9 cellular contexts compared by ENCODE assay signal in the genomic region with DNA sequence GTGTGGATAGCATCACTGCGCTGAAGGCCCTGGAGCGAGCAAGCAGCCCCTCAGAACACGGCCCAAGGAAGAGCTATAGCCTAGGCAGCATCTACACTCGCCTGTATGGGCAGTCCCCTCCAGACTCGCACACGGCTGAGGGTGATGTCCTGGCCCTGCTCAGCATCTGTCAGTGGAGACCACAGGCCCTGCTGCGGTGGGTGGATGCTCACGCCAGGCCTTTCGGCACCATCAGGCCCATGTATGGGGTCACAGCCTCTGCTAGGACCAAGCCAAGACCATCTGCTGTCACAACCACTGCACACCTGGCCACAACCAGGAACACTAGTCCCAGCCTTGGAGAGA. TPM values are rescaled to one million over a fixed set of nuclear protein-coding genes. Genes with fewer than 3 reads are reported as not detected.
A peak's percentile ranks its signal among the peaks of the same experiment; 100 is the strongest.
DNase-seq lines count a peak whose midpoint lies in the region; ATAC-seq and TF ChIP-seq lines count a peak whose summit lies in the region.
"Had no signal": no experiment of that assay in that cellular context is flagged by ENCODE, and none has a peak within 500 bp of the region (broad histone marks: within the 10 kb centered on the region; RNA-seq: fewer than 3 reads in every experiment).

No MANE protein-coding gene starts in this region.

- no peak for ATAC-seq in left lung
- ATAC-seq in GM21529 (IDR thresholded peaks at IDR 0.05; ENCODE audit: unreplicated experiment), result no peak

- peaks cover 33% of the 10 kb centered on the region for H3K4me1 Mint-ChIP-seq in T-helper 2 cell treated with Interferon-gamma antibody and Interleukin-4, amounts not matched to agents 5 μg/mL and 100 μg/mL, for 36 hours (ENCODE audit: low read depth)
- H3K4me1 Mint-ChIP-seq in activated T-helper 2 cell treated with anti-CD3 and anti-CD28 coated beads, Interferon-gamma antibody, Interleukin-2, Interleukin-4, amounts not matched to agents 10 μg/mL and 5 μg/mL and 100 μg/mL, durations not matched to agents 14 hours and 24 hours and 36 hours (ENCODE audit: low read depth), result peaks cover 38% of the 10 kb centered on the region

- peaks cover 0 to 58% of the 10 kb centered on the region in 2 donors for H3K36me3 ChIP-seq in left lung

- no peaks in the 10 kb centered on the region for H3K27me3 ChIP-seq in left lung

- H3K9me3 Mint-ChIP-seq in T-helper 2 cell treated with Interferon-gamma antibody and Interleukin-4, amounts not matched to agents 5 μg/mL and 100 μg/mL, for 36 hours, result no peaks in the 10 kb centered on the region
- no peaks in the 10 kb centered on the region for H3K9me3 Mint-ChIP-seq in activated T-helper 2 cell treated with anti-CD3 and anti-CD28 coated beads, Interferon-gamma antibody, Interleukin-2, Interleukin-4, amounts not matched to agents 10 μg/mL and 5 μg/mL and 100 μg/mL, durations not matched to agents 14 hours and 24 hours and 36 hours

- H3K27me3 Mint-ChIP-seq in T-helper 2 cell treated with Interferon-gamma antibody and Interleukin-4, amounts not matched to agents 5 μg/mL and 100 μg/mL, for 36 hours (ENCODE audit: low read depth), result no peaks in the 10 kb centered on the region
- H3K27me3 Mint-ChIP-seq in activated T-helper 2 cell treated with anti-CD3 and anti-CD28 coated beads, Interferon-gamma antibody, Interleukin-2, Interleukin-4, amounts not matched to agents 10 μg/mL and 5 μg/mL and 100 μg/mL, durations not matched to agents 14 hours and 24 hours and 36 hours (ENCODE audit: low read depth), result no peaks in the 10 kb centered on the region

- H3K4me3 ChIP-seq in left lung, result peak overlapping the region; percentile 46 to 71

- peaks cover 34 to 72% of the 10 kb centered on the region in 2 donors for H3K4me1 ChIP-seq in left lung

- H3K36me3 Mint-ChIP-seq in T-helper 2 cell treated with Interferon-gamma antibody and Interleukin-4, amounts not matched to agents 5 μg/mL and 100 μg/mL, for 36 hours (ENCODE audit: low read depth), result peaks cover 45% of the 10 kb centered on the region
- peaks cover 46% of the 10 kb centered on the region for H3K36me3 Mint-ChIP-seq in activated T-helper 2 cell treated with anti-CD3 and anti-CD28 coated beads, Interferon-gamma antibody, Interleukin-2, Interleukin-4, amounts not matched to agents 10 μg/mL and 5 μg/mL and 100 μg/mL, durations not matched to agents 14 hours and 24 hours and 36 hours (ENCODE audit: low read depth)

- intact Hi-C loops in activated T-helper 2 cell treated with anti-CD3 and anti-CD28 coated beads, Interferon-gamma antibody, Interleukin-2, Interleukin-4, amounts not matched to agents 10 μg/mL and 5 μg/mL and 100 μg/mL, durations not matched to agents 14 hours and 24 hours and 36 hours (cut with micrococcal nuclease), result no loop called here
- intact Hi-C loops in left lung (cut with DNase I), result loop anchor here (5.0 to 10.0 kb wide), 3 partner anchors 35 to 85 kb away; partner anchors contain the start of gene SHISA5 (in 1 of the 2)

- H3K27ac ChIP-seq in left lung (peak overlapping the region; percentile 100), substantia nigra (ENCODE audit: low read depth, low read length, poor library complexity, severe bottlenecking) (peak overlapping the region; percentile 98)

- H3K4me3 Mint-ChIP-seq in T-helper 2 cell treated with Interferon-gamma antibody and Interleukin-4, amounts not matched to agents 5 μg/mL and 100 μg/mL, for 36 hours, result peak overlapping the region; percentile 96
- peak overlapping the region; percentile 94 for H3K4me3 Mint-ChIP-seq in activated T-helper 2 cell treated with anti-CD3 and anti-CD28 coated beads, Interferon-gamma antibody, Interleukin-2, Interleukin-4, amounts not matched to agents 10 μg/mL and 5 μg/mL and 100 μg/mL, durations not matched to agents 14 hours and 24 hours and 36 hours (ENCODE audit: low read depth)

- H3K9me3 ChIP-seq in left lung, result no peaks in the 10 kb centered on the region

- peak overlapping the region; percentile 97 for H3K27ac Mint-ChIP-seq in T-helper 2 cell treated with Interferon-gamma antibody and Interleukin-4, amounts not matched to agents 5 μg/mL and 100 μg/mL, for 36 hours
- peak overlapping the region; percentile 84 for H3K27ac Mint-ChIP-seq in activated T-helper 2 cell treated with anti-CD3 and anti-CD28 coated beads, Interferon-gamma antibody, Interleukin-2, Interleukin-4, amounts not matched to agents 10 μg/mL and 5 μg/mL and 100 μg/mL, durations not matched to agents 14 hours and 24 hours and 36 hours

- TF ChIP-seq CTCF in left lung (IDR thresholded peaks at IDR 0.05), result no peak

- DNase-seq in T-helper 2 cell treated with Interferon-gamma antibody and Interleukin-4, amounts not matched to agents 5 μg/mL and 100 μg/mL, for 36 hours (ENCODE audit: low spot score), result no peak
- no peak for DNase-seq in T-helper 2 cell
- no peak for DNase-seq in activated T-helper 2 cell treated with anti-CD3 and anti-CD28 coated beads, Interferon-gamma antibody, Interleukin-2, Interleukin-4, amounts not matched to agents 10 μg/mL and 5 μg/mL and 100 μg/mL, durations not matched to agents 14 hours and 24 hours and 36 hours (ENCODE audit: low spot score)
- no peak for DNase-seq in left lung
- DNase-seq in substantia nigra (lab: John Stamatoyannopoulos, UW), result no peak
- no peak for DNase-seq in D341Med (ENCODE audit: low spot score)
- DNase-seq in NCI-H2029 (lab: John Stamatoyannopoulos, UW), result no peak
- DNase-seq: activated CD4-positive, alpha-beta T cell treated with anti-CD3 and anti-CD28 coated beads for 1 hour had no signal

RNA-seq across cellular contexts. Expression of gene ATRIP, which starts 20.5 kb away (rescaled TPM):
- total RNA-seq in activated T-helper 2 cell treated with anti-CD3 and anti-CD28 coated beads, Interferon-gamma antibody, Interleukin-2, Interleukin-4, amounts not matched to agents 10 μg/mL and 5 μg/mL and 100 μg/mL, durations not matched to agents 14 hours and 24 hours and 36 hours, result 16.9 and 17.5 TPM in 2 replicates
- total RNA-seq in left lung, result 1 to 10 TPM; 7.4 to 9.9 TPM

RNA-seq across cellular contexts. Expression of gene TMA7, which starts 27.0 kb away (rescaled TPM):
- 270 and 289 TPM in 2 replicates for total RNA-seq in activated T-helper 2 cell treated with anti-CD3 and anti-CD28 coated beads, Interferon-gamma antibody, Interleukin-2, Interleukin-4, amounts not matched to agents 10 μg/mL and 5 μg/mL and 100 μg/mL, durations not matched to agents 14 hours and 24 hours and 36 hours
- total RNA-seq in left lung, result 100 to 1,000 TPM; 174 to 211 TPM

RNA-seq across cellular contexts. Expression of gene CCDC51, which starts 27.2 kb away (rescaled TPM):
- total RNA-seq in activated T-helper 2 cell treated with anti-CD3 and anti-CD28 coated beads, Interferon-gamma antibody, Interleukin-2, Interleukin-4, amounts not matched to agents 10 μg/mL and 5 μg/mL and 100 μg/mL, durations not matched to agents 14 hours and 24 hours and 36 hours, result 22.2 and 23.7 TPM in 2 replicates
- 10 to 100 TPM; 13.4 to 14.7 TPM for total RNA-seq in left lung

RNA-seq across cellular contexts. Expression of gene SHISA5, which starts 36.9 kb away (rescaled TPM):
- 65.6 and 69.5 TPM in 2 replicates for total RNA-seq in activated T-helper 2 cell treated with anti-CD3 and anti-CD28 coated beads, Interferon-gamma antibody, Interleukin-2, Interleukin-4, amounts not matched to agents 10 μg/mL and 5 μg/mL and 100 μg/mL, durations not matched to agents 14 hours and 24 hours and 36 hours
- 100 to 1,000 TPM; 179 to 206 TPM for total RNA-seq in left lung

RNA-seq across cellular contexts. Expression of gene PLXNB1, which starts 37.2 kb away (rescaled TPM):
- 6.8 and 7.0 TPM in 2 replicates for total RNA-seq in activated T-helper 2 cell treated with anti-CD3 and anti-CD28 coated beads, Interferon-gamma antibody, Interleukin-2, Interleukin-4, amounts not matched to agents 10 μg/mL and 5 μg/mL and 100 μg/mL, durations not matched to agents 14 hours and 24 hours and 36 hours
- 100 to 1,000 TPM in 1 of 2 donors, 10 to 100 TPM in 1; 65.0 to 128 TPM for total RNA-seq in left lung
